ENCODE assay signal across 8 cellular contexts in genomic region chr3:119809249-119810017, GRCh38. TPM values are rescaled to one million over a fixed set of nuclear protein-coding genes. Genes with fewer than 3 reads are reported as not detected.
DNase-seq lines count a peak whose midpoint lies in the region; ATAC-seq and TF ChIP-seq lines count a peak whose summit lies in the region.

No MANE protein-coding gene starts in this region.

- TF ChIP-seq CTCF in CD8-positive, alpha-beta T cell (IDR thresholded peaks at IDR 0.05), result no peak

- no peak for DNase-seq in CD8-positive, alpha-beta T cell
- peak in 2 of 3 donors; percentile 1 to 16 for DNase-seq in stimulated activated CD4-positive, alpha-beta T cell treated with anti-CD3 and anti-CD28 coated beads, Interleukin-12 subunit alpha, Interleukin-12 subunit beta, amount 100 ng/mL, for 48 hours (ENCODE audit: low read depth in 2 of 3, low spot score in 1 of 3)
- DNase-seq in DMS153 (lab: John Stamatoyannopoulos, UW), result no peak
- DNase-seq in ureter (ENCODE audit: low spot score), result no peak
- no peak for DNase-seq in erythroblast (lab: John Stamatoyannopoulos, UW)

- H3K9me3 Mint-ChIP-seq in CD8-positive, alpha-beta T cell, result no peaks in the 10 kb centered on the region

- H3K27ac ChIP-seq in CD8-positive, alpha-beta T cell (ENCODE audit: low read depth, low read length), result no peak overlapping the region

- no peak overlapping the region for H3K27ac Mint-ChIP-seq in CD8-positive, alpha-beta T cell

- POLR2A ChIA-PET in CD8-positive, alpha-beta T cell (lab: Charles Lee), result interaction anchor here (1.4 kb wide), 1 partner anchor 286 kb away, joined by 7 read pairs; no protein-coding TSS in a partner anchor

- H3K36me3 ChIP-seq in CD8-positive, alpha-beta T cell (ENCODE audit: insufficient read depth, low read length), result no peaks in the 10 kb centered on the region

- H3K27me3 Mint-ChIP-seq in CD8-positive, alpha-beta T cell (ENCODE audit: low read depth), result peaks cover 2% of the 10 kb centered on the region

- peak overlapping the region; percentile 75 for H3K4me3 ChIP-seq in CD8-positive, alpha-beta T cell (ENCODE audit: low read depth, low read length)

- CTCF ChIA-PET in CD8-positive, alpha-beta T cell (lab: Charles Lee), result interaction anchor here (0.6 to 2.4 kb wide), 5 partner anchors 9 to 338 kb away, joined by 3 to 8 read pairs (median 3); no protein-coding TSS in a partner anchor

- no peaks in the 10 kb centered on the region for H3K27me3 ChIP-seq in CD8-positive, alpha-beta T cell (ENCODE audit: insufficient read depth, low read length)

- no peaks in the 10 kb centered on the region for H3K9me3 ChIP-seq in CD8-positive, alpha-beta T cell (ENCODE audit: low read length)

- no peak for TF ChIP-seq POLR2A in erythroblast (IDR thresholded peaks at IDR 0.05; ENCODE audit: low read length)

- H3K4me3 Mint-ChIP-seq in CD8-positive, alpha-beta T cell, result peak overlapping the region; percentile 91

- intact Hi-C loops in CD8-positive, alpha-beta T cell (cut with DNase I, micrococcal nuclease), result loop anchor here in 1 of 2 experiments (2.0 kb wide), 1 partner anchor 285 kb away; the partner anchor contains the start of gene GSK3B

- H3K36me3 Mint-ChIP-seq in CD8-positive, alpha-beta T cell, result peaks cover 3% of the 10 kb centered on the region

- H3K4me1 Mint-ChIP-seq in CD8-positive, alpha-beta T cell (ENCODE audit: low read depth), result peaks cover 12% of the 10 kb centered on the region

- H3K4me1 ChIP-seq in CD8-positive, alpha-beta T cell (ENCODE audit: insufficient read depth, low read length), result peaks cover 6% of the 10 kb centered on the region

- peak; percentile 15 for ATAC-seq in CD8-positive, alpha-beta T cell
- peak; percentile 56 for ATAC-seq in GM19438 (IDR thresholded peaks at IDR 0.05; ENCODE audit: low read depth, unreplicated experiment)
- peak; percentile 14 for ATAC-seq in HG03469 (IDR thresholded peaks at IDR 0.05; ENCODE audit: unreplicated experiment)
- peak; percentile 8 for ATAC-seq in esophagus mucosa

RNA-seq across cellular contexts. Expression of gene NR1I2, which starts 27.5 kb away (rescaled TPM):
- under 1 TPM in 1 of 2 experiments, not detected in 1; 0.19 TPM for total RNA-seq in CD8-positive, alpha-beta T cell
- total RNA-seq in esophagus mucosa, result not detected
- 1.2 TPM for total RNA-seq in ureter

Comparison
In these comparisons a context has a peak if more than half of its experiments do, and no peak if none do; other contexts are left out.
1. DNase-seq: peak in stimulated activated CD4-positive, alpha-beta T cell treated with anti-CD3 and anti-CD28 coated beads, Interleukin-12 subunit alpha, Interleukin-12 subunit beta, amount 100 ng/mL, for 48 hours (2 of 3); none in CD8-positive, alpha-beta T cell (0 of 7), DMS153 (single experiment), ureter (single experiment) and erythroblast (0 of 2).
2. Peak in every context shown above with its lines, with median percentiles within 50 percentile points of each other: ATAC-seq.